In genomic region chr13:32783067-32783466, GRCh38 we compare ENCODE assay signal across 12 cellular contexts.
DNase-seq lines count a peak whose midpoint lies in the region; TF ChIP-seq lines count a peak whose summit lies in the region.
"Had no signal": no experiment of that assay in that cellular context is flagged by ENCODE, and none has a peak within 500 bp of the region (broad histone marks: within the 10 kb centered on the region; RNA-seq: fewer than 3 reads in every experiment).

No MANE protein-coding gene starts in this region.

- peaks cover 13% of the 10 kb centered on the region for H3K4me1 ChIP-seq in CD8-positive, alpha-beta memory T cell (ENCODE audit: insufficient read depth, low read length)
- no peaks in the 10 kb centered on the region for H3K4me1 ChIP-seq in mesenchymal stem cell (ENCODE audit: control insufficient read depth, insufficient read depth, low read depth, low read length)
- H3K4me1 ChIP-seq: heart right ventricle, parathyroid adenoma had no signal

- POLR2A ChIA-PET in CD8-positive, alpha-beta memory T cell (lab: Charles Lee), result no interaction called here
- POLR2A ChIA-PET in MCF 10A (lab: Yijun Ruan, JAX), result no interaction called here

- H3K14ac ChIP-seq in mesenchymal stem cell (ENCODE audit: low read length in 2 of 2), result no peak overlapping the region

- no peaks in the 10 kb centered on the region for H3K9me3 ChIP-seq in CD8-positive, alpha-beta memory T cell (ENCODE audit: low read length)
- H3K9me3 ChIP-seq in mesenchymal stem cell (ENCODE audit: control insufficient read depth, low read length), result no peaks in the 10 kb centered on the region

- H4K8ac ChIP-seq in mesenchymal stem cell (ENCODE audit: low read length), result no peak overlapping the region

- H3K79me1 ChIP-seq in mesenchymal stem cell (replicated peaks; ENCODE audit: low read length, poor library complexity, severe bottlenecking), result peaks cover 6% of the 10 kb centered on the region

- H2BK12ac ChIP-seq in mesenchymal stem cell (ENCODE audit: low read length in 2 of 2), result no peak overlapping the region

- H3K36me3 Mint-ChIP-seq in CD8-positive, alpha-beta memory T cell, result peaks cover 8 to 22% (median 17%) of the 10 kb centered on the region in 3 donors
- peaks cover 37% of the 10 kb centered on the region for H3K36me3 Mint-ChIP-seq in activated T-helper 2 cell treated with anti-CD3 and anti-CD28 coated beads, Interferon-gamma antibody, Interleukin-2, Interleukin-4, amounts not matched to agents 10 μg/mL and 5 μg/mL and 100 μg/mL, durations not matched to agents 14 hours and 24 hours and 36 hours (ENCODE audit: low read depth)
- peaks cover 30% of the 10 kb centered on the region for H3K36me3 Mint-ChIP-seq in MCF 10A (ENCODE audit: insufficient read depth, unreplicated experiment)

- BruUV-seq in MCF 10A (replicated peaks; lab: Mats Ljungman, UMichigan), result no TSS peak

- H3K27ac ChIP-seq in CD8-positive, alpha-beta memory T cell (ENCODE audit: low read depth, low read length), result no peak overlapping the region
- no peak overlapping the region for H3K27ac ChIP-seq in mesenchymal stem cell (ENCODE audit: low read length, poor library complexity, severe bottlenecking)
- H3K27ac ChIP-seq: heart right ventricle, parathyroid adenoma had no signal

- WGBS in mesenchymal stem cell, result 25% methylated on average over 3 of the region's 3 CpGs

- no peak overlapping the region for H3K4me2 ChIP-seq in mesenchymal stem cell (ENCODE audit: low read length, poor library complexity, severe bottlenecking)

- no peak overlapping the region for H2BK120ac ChIP-seq in mesenchymal stem cell (ENCODE audit: low read depth, low read length)

- no peaks in the 10 kb centered on the region for H3K27me3 ChIP-seq in CD8-positive, alpha-beta memory T cell (ENCODE audit: insufficient read depth, low read length, poor library complexity, severe bottlenecking)
- H3K27me3 ChIP-seq in mesenchymal stem cell (ENCODE audit: control insufficient read depth in 1 of 2, insufficient read depth in 1 of 2, low read length in 2 of 2), result no peaks in the 10 kb centered on the region
- H3K27me3 ChIP-seq: heart right ventricle had no signal

- H3K4me3 Mint-ChIP-seq in CD8-positive, alpha-beta memory T cell, result peak overlapping the region in 4 of 7 donors; percentile 16 to 61 (median 40)
- H3K4me3 Mint-ChIP-seq in activated T-helper 2 cell treated with anti-CD3 and anti-CD28 coated beads, Interferon-gamma antibody, Interleukin-2, Interleukin-4, amounts not matched to agents 10 μg/mL and 5 μg/mL and 100 μg/mL, durations not matched to agents 14 hours and 24 hours and 36 hours (ENCODE audit: low read depth), result no peak overlapping the region
- no peak overlapping the region for H3K4me3 Mint-ChIP-seq in MCF 10A (ENCODE audit: unreplicated experiment)

- H2AFZ ChIP-seq in mesenchymal stem cell (ENCODE audit: low read depth, low read length), result no peak overlapping the region
- H2AFZ ChIP-seq: parathyroid adenoma had no signal

- H4K91ac ChIP-seq in mesenchymal stem cell (ENCODE audit: low read length), result no peak overlapping the region

- TF ChIP-seq CTCF in HFF-Myc (IDR thresholded peaks at IDR 0.05; ENCODE audit: low read depth, low read length, missing control alignments) (no peak), MCF 10A (IDR thresholded peaks at IDR 0.05; ENCODE audit: unreplicated experiment) (no peak)

- no peak overlapping the region for H3K18ac ChIP-seq in mesenchymal stem cell (ENCODE audit: low read depth in 1 of 2, low read length in 2 of 2)

- H3K27ac Mint-ChIP-seq in CD8-positive, alpha-beta memory T cell, result peak overlapping the region in 2 of 8 donors; percentile 0 to 53
- peak overlapping the region; percentile 17 for H3K27ac Mint-ChIP-seq in activated T-helper 2 cell treated with anti-CD3 and anti-CD28 coated beads, Interferon-gamma antibody, Interleukin-2, Interleukin-4, amounts not matched to agents 10 μg/mL and 5 μg/mL and 100 μg/mL, durations not matched to agents 14 hours and 24 hours and 36 hours
- no peak overlapping the region for H3K27ac Mint-ChIP-seq in MCF 10A (ENCODE audit: low read depth, unreplicated experiment)

- H3K27me3 Mint-ChIP-seq in CD8-positive, alpha-beta memory T cell, result no peaks in the 10 kb centered on the region
- no peaks in the 10 kb centered on the region for H3K27me3 Mint-ChIP-seq in activated T-helper 2 cell treated with anti-CD3 and anti-CD28 coated beads, Interferon-gamma antibody, Interleukin-2, Interleukin-4, amounts not matched to agents 10 μg/mL and 5 μg/mL and 100 μg/mL, durations not matched to agents 14 hours and 24 hours and 36 hours (ENCODE audit: low read depth)
- H3K27me3 Mint-ChIP-seq in MCF 10A (ENCODE audit: insufficient read depth, unreplicated experiment), result no peaks in the 10 kb centered on the region

- H3K4ac ChIP-seq in mesenchymal stem cell (ENCODE audit: low read depth in 1 of 2, low read length in 2 of 2), result no peak overlapping the region

- H3K23ac ChIP-seq in mesenchymal stem cell (ENCODE audit: low read length in 2 of 2), result no peak overlapping the region

- peaks cover 16 to 26% (median 24%) of the 10 kb centered on the region in 3 donors for H3K4me1 Mint-ChIP-seq in CD8-positive, alpha-beta memory T cell
- peaks cover 20% of the 10 kb centered on the region for H3K4me1 Mint-ChIP-seq in activated T-helper 2 cell treated with anti-CD3 and anti-CD28 coated beads, Interferon-gamma antibody, Interleukin-2, Interleukin-4, amounts not matched to agents 10 μg/mL and 5 μg/mL and 100 μg/mL, durations not matched to agents 14 hours and 24 hours and 36 hours (ENCODE audit: low read depth)
- peaks cover 6% of the 10 kb centered on the region for H3K4me1 Mint-ChIP-seq in MCF 10A (ENCODE audit: insufficient read depth, unreplicated experiment)

- CTCF ChIA-PET in CD8-positive, alpha-beta memory T cell (lab: Charles Lee), result no interaction called here
- CTCF ChIA-PET in MCF 10A (lab: Yijun Ruan, JAX), result no interaction called here

- H2BK5ac ChIP-seq in mesenchymal stem cell (ENCODE audit: low read depth, low read length, poor library complexity, severe bottlenecking), result no peak overlapping the region

- no peak overlapping the region for H2AK5ac ChIP-seq in mesenchymal stem cell (ENCODE audit: low read length, severe bottlenecking)

- intact Hi-C loops in activated T-helper 2 cell treated with anti-CD3 and anti-CD28 coated beads, Interferon-gamma antibody, Interleukin-2, Interleukin-4, amounts not matched to agents 10 μg/mL and 5 μg/mL and 100 μg/mL, durations not matched to agents 14 hours and 24 hours and 36 hours (cut with micrococcal nuclease), result loop anchor here (5.0 kb wide), 1 partner anchor 124 kb away; no protein-coding TSS in a partner anchor
- intact Hi-C loops in MCF 10A (cut with micrococcal nuclease), result no loop called here

- DNase-seq in CD8-positive, alpha-beta memory T cell, result peak in 1 of 5 donors; percentile 17
- DNase-seq in HFF-Myc (ENCODE audit: extremely low read depth, low read depth) (peak; percentile 7), mesenchymal stem cell (peak; percentile 24), NCI-H1048 (lab: John Stamatoyannopoulos, UW) (no peak), T1000 (lab: John Stamatoyannopoulos, UW) (no peak), MCF 10A (ENCODE audit: unreplicated experiment) (no peak)
- no peak for DNase-seq in activated T-helper 2 cell treated with anti-CD3 and anti-CD28 coated beads, Interferon-gamma antibody, Interleukin-2, Interleukin-4, amounts not matched to agents 10 μg/mL and 5 μg/mL and 100 μg/mL, durations not matched to agents 14 hours and 24 hours and 36 hours (ENCODE audit: low spot score)
- DNase-seq: effector CD4-positive, alpha-beta T cell; heart right ventricle; RPMI8226 had no signal

- no peaks in the 10 kb centered on the region for H3K9me3 Mint-ChIP-seq in CD8-positive, alpha-beta memory T cell
- H3K9me3 Mint-ChIP-seq in activated T-helper 2 cell treated with anti-CD3 and anti-CD28 coated beads, Interferon-gamma antibody, Interleukin-2, Interleukin-4, amounts not matched to agents 10 μg/mL and 5 μg/mL and 100 μg/mL, durations not matched to agents 14 hours and 24 hours and 36 hours, result no peaks in the 10 kb centered on the region
- peaks cover 14% of the 10 kb centered on the region for H3K9me3 Mint-ChIP-seq in MCF 10A (ENCODE audit: unreplicated experiment)

- no peak overlapping the region for H2BK15ac ChIP-seq in mesenchymal stem cell (ENCODE audit: low read depth, poor library complexity, severe bottlenecking)

- H3K36me3 ChIP-seq in CD8-positive, alpha-beta memory T cell (ENCODE audit: insufficient read depth, low read length), result no peaks in the 10 kb centered on the region
- H3K36me3 ChIP-seq in mesenchymal stem cell (ENCODE audit: control insufficient read depth in 1 of 2, insufficient read depth in 2 of 2, low read depth in 1 of 2, low read length in 2 of 2), result peaks cover 2 to 9% of the 10 kb centered on the region in 2 experiments

- H3K4me3 ChIP-seq in CD8-positive, alpha-beta memory T cell (ENCODE audit: low read length), result peak overlapping the region; percentile 20
- no peak overlapping the region for H3K4me3 ChIP-seq in HFF-Myc (replicated peaks; ENCODE audit: low read depth, low read length)
- no peak overlapping the region for H3K4me3 ChIP-seq in mesenchymal stem cell (ENCODE audit: insufficient read depth in 1 of 2, low read depth in 1 of 2, low read length in 2 of 2)
- H3K4me3 ChIP-seq: heart right ventricle, lung had no signal

- H3K9ac ChIP-seq in mesenchymal stem cell (ENCODE audit: low read length), result no peak overlapping the region
- H3K9ac ChIP-seq: parathyroid adenoma had no signal

Comparison
In these comparisons a context has a peak if more than half of its experiments do, and no peak if none do; other contexts are left out.
1. DNase-seq: peak in HFF-Myc (single experiment) and mesenchymal stem cell (single experiment); none in activated T-helper 2 cell treated with anti-CD3 and anti-CD28 coated beads, Interferon-gamma antibody, Interleukin-2, Interleukin-4, amounts not matched to agents 10 μg/mL and 5 μg/mL and 100 μg/mL, durations not matched to agents 14 hours and 24 hours and 36 hours (single experiment), NCI-H1048 (single experiment), T1000 (single experiment) and MCF 10A (single experiment).
2. H3K4me3 Mint-ChIP-seq: peak in CD8-positive, alpha-beta memory T cell (4 of 7); none in activated T-helper 2 cell treated with anti-CD3 and anti-CD28 coated beads, Interferon-gamma antibody, Interleukin-2, Interleukin-4, amounts not matched to agents 10 μg/mL and 5 μg/mL and 100 μg/mL, durations not matched to agents 14 hours and 24 hours and 36 hours (single experiment) and MCF 10A (single experiment).